Comparison of ENCODE assay signal across 8 cellular contexts in genomic region chr13:29713841-29714240, GRCh38.
DNase-seq lines count a peak whose midpoint lies in the region; ATAC-seq and TF ChIP-seq lines count a peak whose summit lies in the region.

No MANE protein-coding gene starts in this region.

- BruUV-seq in Panc1 (replicated peaks; lab: Mats Ljungman, UMichigan) = no TSS peak

- H3K27me3 ChIP-seq in Panc1 (ENCODE audit: control insufficient read depth, insufficient read depth, low read length) (no peaks in the 10 kb centered on the region; the same call in none of the 2 replicates), foreskin keratinocyte (peaks cover 68% of the 10 kb centered on the region)

- no peaks in the 10 kb centered on the region for H3K9me3 ChIP-seq in Panc1 (ENCODE audit: control insufficient read depth, insufficient read depth, low read depth, low read length)

- CTCF ChIA-PET in AG04449 (lab: Yijun Ruan, JAX) = interaction anchor here (0.7 to 4.5 kb wide), 11 partner anchors 9 to 401 kb away, joined by 3 to 32 read pairs (median 4); no protein-coding TSS in a partner anchor
- CTCF ChIA-PET in Panc1 (lab: Charles Lee) = no interaction called here

- DNase-seq in AG04449 (ENCODE audit: low read depth, low spot score) = no peak
- DNase-seq in GM10266 (ENCODE audit: extremely low spot score) = no peak
- no peak for DNase-seq in Panc1 (ENCODE audit: low read depth, low spot score)
- DNase-seq in foreskin keratinocyte = peak in 1 of 2 donors; percentile 24
- DNase-seq in SW 1271 (lab: John Stamatoyannopoulos, UW) = no peak
- no peak for DNase-seq in middle frontal gyrus (ENCODE audit: extremely low spot score, low spot score)

- intact Hi-C loops in Panc1 (cut with micrococcal nuclease; ENCODE audit: unreplicated experiment) = no loop called here

- H3K4me3 ChIP-seq in AG04449 (ENCODE audit: low read depth, low read length) (no peak overlapping the region), Panc1 (ENCODE audit: low read depth in 2 of 2, low read length in 2 of 2) (no peak overlapping the region)

- ATAC-seq in Panc1 (peak; percentile 69; the same call in 1 of the 2 replicates), foreskin keratinocyte (peak; percentile 21), GM18868 (IDR thresholded peaks at IDR 0.05; ENCODE audit: unreplicated experiment) (no peak), GM21825 (IDR thresholded peaks at IDR 0.05; ENCODE audit: unreplicated experiment) (no peak)

- in situ Hi-C loops in Panc1 (cut with HindIII; ENCODE audit: low pct_unique_long_range_greater_than_20kb, low sequenced_read_pairs) = no loop called here

- H3K4me1 ChIP-seq in Panc1 (ENCODE audit: control insufficient read depth, insufficient read depth, low read length) (no peaks in the 10 kb centered on the region), foreskin keratinocyte (no peaks in the 10 kb centered on the region)

- no peaks in the 10 kb centered on the region for H3K36me3 ChIP-seq in Panc1 (ENCODE audit: control insufficient read depth, insufficient read depth, low read length)

- POLR2A ChIA-PET in AG04449 (lab: Yijun Ruan, JAX) (no interaction called here), Panc1 (lab: Charles Lee) (interaction anchor here (0.6 kb wide), 1 partner anchor 903 kb away, joined by 3 read pairs; no protein-coding TSS in a partner anchor)

- H3K27ac ChIP-seq in Panc1 (ENCODE audit: low read length) (no peak overlapping the region), foreskin keratinocyte (no peak overlapping the region)

- TF ChIP-seq CTCF in AG04449 (IDR thresholded peaks at IDR 0.05; ENCODE audit: insufficient read depth, low read length, missing control alignments) (peak; percentile 31), GM10266 (IDR thresholded peaks at IDR 0.05; ENCODE audit: control insufficient read depth, insufficient read depth, low read depth, missing control alignments) (peak; percentile 31), Panc1 (IDR thresholded peaks at IDR 0.05) (peak; percentile 83), foreskin keratinocyte (conservative IDR thresholded peaks at IDR 0.05) (peak; percentile 91)

Comparison
In these comparisons a context has a peak if more than half of its experiments do, and no peak if none do; other contexts are left out.
1. CTCF ChIP-seq: peak in every context shown above with its lines; median percentile 91 in foreskin keratinocyte; 83 in Panc1; 31 in AG04449; 31 in GM10266.
2. ATAC-seq: peak in Panc1 (single experiment) and foreskin keratinocyte (single experiment); none in GM18868 (single experiment) and GM21825 (single experiment).